In the genomic region with DNA sequence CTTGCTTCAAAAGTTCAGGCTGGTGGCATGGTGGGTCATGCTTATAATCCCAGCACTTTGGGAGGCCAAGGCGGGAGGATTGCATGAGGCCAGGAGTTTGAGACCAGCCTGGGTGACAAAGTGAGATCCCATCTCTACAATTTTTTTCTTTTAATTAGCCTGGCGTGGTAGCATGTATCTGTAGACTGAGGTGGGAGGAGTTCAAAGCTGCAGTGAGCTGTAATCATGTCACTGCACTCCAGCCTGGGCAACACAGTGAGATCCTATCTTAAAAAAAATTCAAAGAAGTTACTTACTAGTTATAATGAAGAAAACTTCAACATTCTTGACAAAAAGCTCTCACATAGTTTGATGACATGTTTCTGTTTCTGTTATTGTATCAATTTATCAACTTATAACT, we compare ENCODE assay signal across 19 cellular contexts. TPM values are rescaled to one million over a fixed set of nuclear protein-coding genes. Genes with fewer than 3 reads are reported as not detected.
A peak's percentile ranks its signal among the peaks of the same experiment; 100 is the strongest.
DNase-seq lines count a peak whose midpoint lies in the region; ATAC-seq, FAIRE-seq and TF ChIP-seq lines count a peak whose summit lies in the region.
"Had no signal": no experiment of that assay in that cellular context is flagged by ENCODE, and none has a peak within 500 bp of the region (broad histone marks: within the 10 kb centered on the region; RNA-seq: fewer than 3 reads in every experiment).

No MANE protein-coding gene starts in this region.

- TF ChIP-seq RAD21 in K562 (CRISPR knock-in tag; conservative IDR thresholded peaks at IDR 0.05 in 1 of 2, IDR thresholded peaks at IDR 0.05 in 1 of 2) = no peak

- no peak for DNase-seq in activated T-cell treated with anti-CD3 and anti-CD28 coated beads, Interleukin-2, amount 50 U/mL, for 72 hours
- DNase-seq in activated T-cell treated with anti-CD3 and anti-CD28 coated beads, Interleukin-2, amount 50 U/mL, for 4 hours = no peak
- DNase-seq in CD14-positive monocyte (ENCODE audit: low spot score) = no peak
- no peak for DNase-seq in K562 (ENCODE audit: extremely low read depth in 1 of 4, low spot score in 3 of 4)
- DNase-seq in stimulated activated naive B cell treated with anti-CD40 and anti-IgM and Interleukin-4, amounts not matched to agents 10 μg/mL and 1 μg/mL and 100 μg/mL, for 72 hours = no peak
- DNase-seq: 8988T; Calu3; CD8-positive, alpha-beta T cell; DMS79 treated with DMSO at 0.1 percent for 48 hours; GF-D8; GOT3; HFFc6 had no signal

- no peak for ATAC-seq in activated T-cell treated with anti-CD3 and anti-CD28 coated beads, Interleukin-2, amount 50 U/mL, for 72 hours (replicated peaks in 1 of 2)
- ATAC-seq in activated T-cell treated with anti-CD3 and anti-CD28 coated beads, Interleukin-2, amount 50 U/mL, for 4 hours = no peak
- ATAC-seq in K562 (no peak), GM18868 (IDR thresholded peaks at IDR 0.05; ENCODE audit: unreplicated experiment) (no peak), HG02763 (IDR thresholded peaks at IDR 0.05; ENCODE audit: unreplicated experiment) (no peak)
- ATAC-seq in stimulated activated naive B cell treated with anti-CD40 and anti-IgM and Interleukin-4, amounts not matched to agents 10 μg/mL and 1 μg/mL and 100 μg/mL, for 72 hours (replicated peaks) = no peak
- ATAC-seq: CD8-positive, alpha-beta T cell; HCT116 had no signal

- peaks cover 24 to 52% of the 10 kb centered on the region in 2 donors for H3K36me3 Mint-ChIP-seq in activated T-cell treated with anti-CD3 and anti-CD28 coated beads, Interleukin-2, amount 50 U/mL, for 72 hours (ENCODE audit: insufficient read depth in 2 of 2)
- H3K36me3 Mint-ChIP-seq in activated T-cell treated with anti-CD3 and anti-CD28 coated beads, Interleukin-2, amount 50 U/mL, for 4 hours (ENCODE audit: insufficient read depth) = peaks cover 77% of the 10 kb centered on the region
- peaks cover 78 to 86% of the 10 kb centered on the region in 2 donors for H3K36me3 Mint-ChIP-seq in CD14-positive monocyte
- peaks cover 59 to 83% of the 10 kb centered on the region in 2 donors for H3K36me3 Mint-ChIP-seq in stimulated activated naive B cell treated with anti-CD40 and anti-IgM and Interleukin-4, amounts not matched to agents 10 μg/mL and 1 μg/mL and 100 μg/mL, for 72 hours

- TF ChIP-seq CTCF in CD14-positive monocyte (IDR thresholded peaks at IDR 0.05) = no peak
- TF ChIP-seq CTCF in K562 (IDR thresholded peaks at IDR 0.05 in 2 of 3, conservative IDR thresholded peaks at IDR 0.05 in 1 of 3; ENCODE audit: insufficient read depth in 2 of 3, low read depth in 1 of 3, low read length in 3 of 3) = no peak

- no peak overlapping the region for H3K4me3 ChIP-seq in K562
- H3K4me3 ChIP-seq: BLaER1 had no signal

- peaks cover 19% of the 10 kb centered on the region for H3K4me1 Mint-ChIP-seq in activated T-cell treated with anti-CD3 and anti-CD28 coated beads, Interleukin-2, amount 50 U/mL, for 72 hours (ENCODE audit: low read depth)
- peaks cover 27% of the 10 kb centered on the region for H3K4me1 Mint-ChIP-seq in activated T-cell treated with anti-CD3 and anti-CD28 coated beads, Interleukin-2, amount 50 U/mL, for 4 hours (ENCODE audit: low read depth)
- H3K4me1 Mint-ChIP-seq in CD14-positive monocyte = peaks cover 42% of the 10 kb centered on the region
- H3K4me1 Mint-ChIP-seq in stimulated activated naive B cell treated with anti-CD40 and anti-IgM and Interleukin-4, amounts not matched to agents 10 μg/mL and 1 μg/mL and 100 μg/mL, for 72 hours = peaks cover 16 to 34% of the 10 kb centered on the region in 2 donors

- H3K9me1 ChIP-seq in K562 (ENCODE audit: control insufficient read depth, insufficient read depth, low read length) = no peaks in the 10 kb centered on the region

- CTCF ChIA-PET in K562 (lab: Yijun Ruan, JAX; ENCODE audit: low intra/inter-chr PET ratio) = no interaction called here

- peaks cover 0 to 3% of the 10 kb centered on the region in 2 experiments; a peak in 2 of 5 replicates for H3K4me1 ChIP-seq in K562 (replicated peaks in 1 of 2; ENCODE audit: control insufficient read depth in 2 of 2, insufficient read depth in 2 of 2, low read length in 2 of 2)
- H3K4me1 ChIP-seq: BLaER1 had no signal

- intact Hi-C loops in CD14-positive monocyte (cut with micrococcal nuclease) = loop anchor here in 1 of 2 donors (10.0 kb wide), 1 partner anchor 234 kb away; no protein-coding TSS in a partner anchor
- intact Hi-C loops in K562 (cut with micrococcal nuclease) = no loop called here

- no TSS peak for BruUV-seq in K562 (replicated peaks; lab: Mats Ljungman, UMichigan)

- in situ Hi-C loops in K562 (cut with MboI) = no loop called here

- H3K36me3 ChIP-seq in K562 (ENCODE audit: control insufficient read depth, insufficient read depth, low read length) = peaks cover 100% of the 10 kb centered on the region
- H3K36me3 ChIP-seq: BLaER1 had no signal

- no peak for FAIRE-seq in K562 (lab: Jason Lieb, UNC)
- FAIRE-seq: HTR-8/SVneo had no signal

- no peak for TF ChIP-seq EP300 in K562 (IDR thresholded peaks at IDR 0.05; ENCODE audit: low read length)

- H3K79me2 ChIP-seq in K562 (ENCODE audit: control insufficient read depth, insufficient read depth, low read length) = peaks cover 78% of the 10 kb centered on the region

- no peaks in the 10 kb centered on the region for H4K20me1 ChIP-seq in K562 (replicated peaks; ENCODE audit: control insufficient read depth, insufficient read depth, low read length)
- H4K20me1 ChIP-seq: BLaER1 had no signal

- no peaks in the 10 kb centered on the region for H3K27me3 Mint-ChIP-seq in activated T-cell treated with anti-CD3 and anti-CD28 coated beads, Interleukin-2, amount 50 U/mL, for 72 hours (ENCODE audit: low read depth)
- no peaks in the 10 kb centered on the region for H3K27me3 Mint-ChIP-seq in activated T-cell treated with anti-CD3 and anti-CD28 coated beads, Interleukin-2, amount 50 U/mL, for 4 hours (ENCODE audit: low read depth)
- H3K27me3 Mint-ChIP-seq in CD14-positive monocyte (ENCODE audit: low read depth in 3 of 3) = no peaks in the 10 kb centered on the region
- no peaks in the 10 kb centered on the region for H3K27me3 Mint-ChIP-seq in stimulated activated naive B cell treated with anti-CD40 and anti-IgM and Interleukin-4, amounts not matched to agents 10 μg/mL and 1 μg/mL and 100 μg/mL, for 72 hours

- TF ChIP-seq POLR2A in K562 (conservative IDR thresholded peaks at IDR 0.05) = no peak

- H3K4me2 ChIP-seq in K562 (ENCODE audit: insufficient read depth, low read length) = no peak overlapping the region
- H3K4me2 ChIP-seq: BLaER1 had no signal

- WGBS in K562 (ENCODE audit: insufficient coverage, low coverage, missing lambda C conversion rate) = 71% methylated on average over 2 of the region's 2 CpGs

- no peaks in the 10 kb centered on the region for H3K9me3 Mint-ChIP-seq in activated T-cell treated with anti-CD3 and anti-CD28 coated beads, Interleukin-2, amount 50 U/mL, for 72 hours
- no peaks in the 10 kb centered on the region for H3K9me3 Mint-ChIP-seq in activated T-cell treated with anti-CD3 and anti-CD28 coated beads, Interleukin-2, amount 50 U/mL, for 4 hours
- peaks cover 0 to 6% (median under 1%) of the 10 kb centered on the region in 7 donors for H3K9me3 Mint-ChIP-seq in CD14-positive monocyte
- H3K9me3 Mint-ChIP-seq in stimulated activated naive B cell treated with anti-CD40 and anti-IgM and Interleukin-4, amounts not matched to agents 10 μg/mL and 1 μg/mL and 100 μg/mL, for 72 hours = peaks cover 0 to 4% of the 10 kb centered on the region in 2 donors
- H3K9me3 Mint-ChIP-seq: CD8-positive, alpha-beta T cell had no signal

- H3K4me3 Mint-ChIP-seq in activated T-cell treated with anti-CD3 and anti-CD28 coated beads, Interleukin-2, amount 50 U/mL, for 72 hours = no peak overlapping the region
- no peak overlapping the region for H3K4me3 Mint-ChIP-seq in activated T-cell treated with anti-CD3 and anti-CD28 coated beads, Interleukin-2, amount 50 U/mL, for 4 hours
- no peak overlapping the region for H3K4me3 Mint-ChIP-seq in CD14-positive monocyte
- H3K4me3 Mint-ChIP-seq in stimulated activated naive B cell treated with anti-CD40 and anti-IgM and Interleukin-4, amounts not matched to agents 10 μg/mL and 1 μg/mL and 100 μg/mL, for 72 hours = no peak overlapping the region
- H3K4me3 Mint-ChIP-seq: CD8-positive, alpha-beta T cell; HFFc6 had no signal

- no peak overlapping the region for H3K9ac ChIP-seq in K562 (ENCODE audit: insufficient read depth in 1 of 2, low read depth in 2 of 2, low read length in 2 of 2)
- H3K9ac ChIP-seq: BLaER1 had no signal

- H3K27ac Mint-ChIP-seq in activated T-cell treated with anti-CD3 and anti-CD28 coated beads, Interleukin-2, amount 50 U/mL, for 72 hours = peak overlapping the region; percentile 54
- peak overlapping the region in 5 of 7 donors; percentile 43 to 85 (median 72) for H3K27ac Mint-ChIP-seq in CD14-positive monocyte
- peak overlapping the region; percentile 49 for H3K27ac Mint-ChIP-seq in stimulated activated naive B cell treated with anti-CD40 and anti-IgM and Interleukin-4, amounts not matched to agents 10 μg/mL and 1 μg/mL and 100 μg/mL, for 72 hours
- H3K27ac Mint-ChIP-seq: CD8-positive, alpha-beta T cell; HFFc6 had no signal

- H3K27me3 ChIP-seq in K562 (ENCODE audit: control insufficient read depth in 2 of 2, insufficient read depth in 2 of 2, low read length in 2 of 2) = no peaks in the 10 kb centered on the region
- H3K27me3 ChIP-seq: BLaER1 had no signal

- no peak overlapping the region for H3K27ac ChIP-seq in K562 (ENCODE audit: extremely low read depth, low read depth, low read length)
- H3K27ac ChIP-seq: BLaER1 had no signal

- POLR2A ChIA-PET in K562 (lab: Yijun Ruan, JAX) = no interaction called here

- no peaks in the 10 kb centered on the region for H3K9me3 ChIP-seq in K562 (replicated peaks; ENCODE audit: control insufficient read depth, insufficient read depth, low read depth, low read length)
- H3K9me3 ChIP-seq: BLaER1 had no signal

- no peak overlapping the region for H2AFZ ChIP-seq in K562 (ENCODE audit: low read depth, low read length)

RNA-seq across cellular contexts. Expression of gene SAMSN1, which starts 45.2 kb away (rescaled TPM):
- 10 to 100 TPM; 65.4 to 69.1 TPM for total RNA-seq in activated T-cell treated with anti-CD3 and anti-CD28 coated beads, Interleukin-2, amount 50 U/mL, for 72 hours
- 100 to 1,000 TPM in 1 of 3 donors, 10 to 100 TPM in 2; 54.0 to 107 (median 73.5) TPM for total RNA-seq in activated T-cell treated with anti-CD3 and anti-CD28 coated beads, Interleukin-2, amount 50 U/mL, for 4 hours
- polyA plus RNA-seq in CD14-positive monocyte (10 to 100 TPM; 31.0 to 38.6 TPM), K562 (2011; rRNA removed) (135 and 151 TPM in 2 replicates), K562 (2014; fragmentation: Illumina TruSeq; extraction: Trizol) (172 and 209 TPM in 2 replicates), K562 (2014; fragmentation: Nextera tagmentation; extraction: Ambion mirVana) (100 to 1,000 TPM; 184 to 223 TPM), K562 (2014; rRNA removed) (129 and 135 TPM in 2 replicates)
- 35.2 and 136 TPM in 2 replicates for total RNA-seq in K562 (2011; cell fraction: chromatin; rRNA removed; ENCODE audit: low replicate concordance)
- 20.5 and 30.3 TPM in 2 replicates for total RNA-seq in K562 (2011; cell fraction: nucleolus; rRNA removed)
- total RNA-seq in K562 (2011; cell fraction: nucleoplasm; rRNA removed) = 46.3 and 72.5 TPM in 2 replicates
- total RNA-seq in K562 (2014; rRNA removed) (96.8 and 106 TPM in 2 replicates), K562 (2014; rRNA removed; fragmentation: Illumina TruSeq; extraction: Trizol) (201 and 218 TPM in 2 replicates), K562 (2015; rRNA removed; fragmentation: Illumina TruSeq; extraction: Trizol) (143 and 159 TPM in 2 replicates), K562 (2021) (101 and 118 TPM in 2 replicates)
- 22.7 and 52.5 TPM in 2 replicates for polyA plus RNA-seq in K562 (2011; cell fraction: cytosol; rRNA removed)
- polyA plus RNA-seq in K562 (2011; cell fraction: nucleus; rRNA removed) = 48.6 and 89.9 TPM in 2 replicates
- 101 and 117 TPM in 2 replicates for polyA plus RNA-seq in K562 (2012)
- 95.4 and 142 TPM in 2 replicates for polyA minus RNA-seq in K562 (2011; rRNA and poly(A)+ RNA removed)
- polyA minus RNA-seq in K562 (2011; cell fraction: cytosol; rRNA and poly(A)+ RNA removed) = 33.6 and 37.9 TPM in 2 replicates
- 39.7 and 92.0 TPM in 2 replicates for polyA minus RNA-seq in K562 (2011; cell fraction: nucleus; rRNA and poly(A)+ RNA removed)
- total RNA-seq: A673, HFFc6 had no signal
- polyA plus RNA-seq: AG04450 had no signal
